19 cellular contexts compared by ENCODE assay signal in the genomic region with DNA sequence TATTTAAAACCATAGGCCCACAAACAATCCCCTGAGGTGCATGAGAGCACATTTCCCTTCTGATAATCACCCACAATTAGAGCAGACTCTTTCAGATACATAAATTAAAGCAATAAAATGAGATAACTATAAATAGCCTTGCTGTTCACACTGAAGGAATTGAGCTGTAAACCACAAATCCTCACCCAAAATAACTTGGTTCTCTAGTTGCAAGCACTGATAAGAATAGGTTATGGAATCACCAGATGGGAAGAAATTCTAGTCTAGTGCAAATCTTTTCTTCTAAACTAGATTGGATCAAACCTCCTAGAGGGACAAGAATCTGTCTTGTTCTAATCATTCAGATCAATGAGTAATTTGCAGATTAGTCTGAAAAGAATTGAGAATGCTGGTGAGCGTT.
DNase-seq lines count a peak whose midpoint lies in the region; TF ChIP-seq lines count a peak whose summit lies in the region.
"Had no signal": no experiment of that assay in that cellular context is flagged by ENCODE, and none has a peak within 500 bp of the region (broad histone marks: within the 10 kb centered on the region; RNA-seq: fewer than 3 reads in every experiment).

No MANE protein-coding gene starts in this region.

- no peak for DNase-seq in activated T-cell treated with anti-CD3 and anti-CD28 coated beads, Interleukin-2, amount 50 U/mL, for 24 hours
- no peak for DNase-seq in activated T-cell treated with anti-CD3 and anti-CD28 coated beads, Interleukin-2, amount 50 U/mL, for 48 hours
- DNase-seq in LHCN-M2 (ENCODE audit: low read depth) = peak; percentile 31
- DNase-seq in astrocyte of the hippocampus (ENCODE audit: low read depth, low spot score) = peak; percentile 46
- DNase-seq in retinal pigment epithelial cell (ENCODE audit: low read depth) = peak; percentile 39
- no peak for DNase-seq in COR-L47 (lab: John Stamatoyannopoulos, UW)
- no peak for DNase-seq in tibial nerve (ENCODE audit: low spot score in 2 of 2)
- DNase-seq in SK-N-SH = no peak
- DNase-seq: 8988T, EL, H7, Kasumi-1, NCI-H1105 treated with DMSO at 0.1 percent for 48 hours, NCI-H187, NCI-H446, NCI-H748 treated with DMSO at 0.1 percent for 48 hours, OCI-M1 had no signal

- TF ChIP-seq POLR2A in tibial nerve (IDR thresholded peaks at IDR 0.05) = no peak

- no peak overlapping the region for H2AFZ ChIP-seq in SK-N-SH (ENCODE audit: low read depth)

- H3K27me3 ChIP-seq in tibial nerve (no peaks in the 10 kb centered on the region), SK-N-SH (ENCODE audit: insufficient read depth) (no peaks in the 10 kb centered on the region)

- H3K4me1 ChIP-seq in tibial nerve (no peaks in the 10 kb centered on the region), SK-N-SH (ENCODE audit: control insufficient read depth in 1 of 2, insufficient read depth in 2 of 2, low read depth in 1 of 2, low read length in 1 of 2) (peaks cover 0 to 8% of the 10 kb centered on the region in 2 experiments; a peak in 1 of 4 replicates)

- no peaks in the 10 kb centered on the region for H3K27me3 Mint-ChIP-seq in activated T-cell treated with anti-CD3 and anti-CD28 coated beads, Interleukin-2, amount 50 U/mL, for 24 hours

- TF ChIP-seq CTCF in retinal pigment epithelial cell (conservative IDR thresholded peaks at IDR 0.05; ENCODE audit: low read depth, low read length) (no peak), tibial nerve (IDR thresholded peaks at IDR 0.05) (no peak), SK-N-SH (IDR thresholded peaks at IDR 0.05) (no peak)

- no peaks in the 10 kb centered on the region for H3K9me3 ChIP-seq in tibial nerve
- no peaks in the 10 kb centered on the region for H3K9me3 ChIP-seq in SK-N-SH
- H3K9me3 ChIP-seq: SJSA1 had no signal

- no peak overlapping the region for H3K9ac ChIP-seq in SK-N-SH

- TF ChIP-seq EP300 in tibial nerve (IDR thresholded peaks at IDR 0.05) (no peak), SK-N-SH (IDR thresholded peaks at IDR 0.05; ENCODE audit: borderline replicate concordance in 1 of 2, low read depth in 1 of 2, low read length in 1 of 2) (no peak)

- H4K20me1 ChIP-seq in SK-N-SH (ENCODE audit: insufficient read depth) = no peaks in the 10 kb centered on the region

- H3K79me2 ChIP-seq in SK-N-SH (ENCODE audit: insufficient read depth) = no peaks in the 10 kb centered on the region

- no peaks in the 10 kb centered on the region for H3K36me3 ChIP-seq in tibial nerve
- no peaks in the 10 kb centered on the region for H3K36me3 ChIP-seq in SK-N-SH (replicated peaks in 1 of 2; ENCODE audit: control insufficient read depth in 1 of 2, insufficient read depth in 2 of 2, low read length in 1 of 2)
- H3K36me3 ChIP-seq: SJSA1 had no signal

- no peak overlapping the region for H3K4me3 Mint-ChIP-seq in activated T-cell treated with anti-CD3 and anti-CD28 coated beads, Interleukin-2, amount 50 U/mL, for 24 hours
- H3K4me3 Mint-ChIP-seq: CD14-positive monocyte had no signal

- H3K4me3 ChIP-seq in retinal pigment epithelial cell (ENCODE audit: low read length) (no peak overlapping the region), tibial nerve (no peak overlapping the region), SK-N-SH (ENCODE audit: low read depth in 2 of 2, low read length in 1 of 2) (no peak overlapping the region)
- H3K4me3 ChIP-seq: SJSA1 had no signal

- CTCF ChIA-PET in SK-N-SH (lab: Yijun Ruan, JAX) = interaction anchor here (0.6 kb wide), 1 partner anchor 158 kb away, joined by 3 read pairs; no protein-coding TSS in a partner anchor

- POLR2A ChIA-PET in SK-N-SH (lab: Yijun Ruan, JAX) = no interaction called here

- H3K4me1 Mint-ChIP-seq in activated T-cell treated with anti-CD3 and anti-CD28 coated beads, Interleukin-2, amount 50 U/mL, for 24 hours (ENCODE audit: low read depth) = peaks cover 56% of the 10 kb centered on the region
- H3K4me1 Mint-ChIP-seq: CD14-positive monocyte had no signal

- WGBS in tibial nerve, 2 donors = 92 to 100% methylated on average over 1 of the region's 1 CpG
- 91% methylated on average over 1 of the region's 1 CpG for WGBS in SK-N-SH (ENCODE audit: low lambda C conversion rate)

- H3F3A ChIP-seq in SK-N-SH (replicated peaks; ENCODE audit: insufficient read depth) = no peaks in the 10 kb centered on the region

- H3K9me3 Mint-ChIP-seq in activated T-cell treated with anti-CD3 and anti-CD28 coated beads, Interleukin-2, amount 50 U/mL, for 24 hours = peaks cover 7% of the 10 kb centered on the region

- H3K27ac Mint-ChIP-seq in activated T-cell treated with anti-CD3 and anti-CD28 coated beads, Interleukin-2, amount 50 U/mL, for 24 hours = peak overlapping the region; percentile 83
- H3K27ac Mint-ChIP-seq: CD14-positive monocyte had no signal

- H3K36me3 Mint-ChIP-seq in activated T-cell treated with anti-CD3 and anti-CD28 coated beads, Interleukin-2, amount 50 U/mL, for 24 hours (ENCODE audit: low read depth) = peaks cover under 1% of the 10 kb centered on the region
- H3K36me3 Mint-ChIP-seq: CD14-positive monocyte had no signal

- no peaks in the 10 kb centered on the region for H3K9me2 ChIP-seq in SK-N-SH

- H3K4me2 ChIP-seq in SK-N-SH = no peak overlapping the region

- TF ChIP-seq RAD21 in SK-N-SH (IDR thresholded peaks at IDR 0.05; ENCODE audit: low read length) = no peak

- H3K27ac ChIP-seq in tibial nerve = no peak overlapping the region
- no peak overlapping the region for H3K27ac ChIP-seq in SK-N-SH (ENCODE audit: low read depth in 2 of 2, low read length in 1 of 2)
- H3K27ac ChIP-seq: SJSA1 had no signal

TF ChIP-seq in SK-N-SH, 30 proteins besides CTCF, POLR2A, EP300 and RAD21 (continues in another document):
- TF ChIP-seq GABPA (IDR thresholded peaks at IDR 0.05; ENCODE audit: low read depth) = no peak
- no peak for TF ChIP-seq FOSL2 (IDR thresholded peaks at IDR 0.05; ENCODE audit: borderline replicate concordance, low read depth)
- TF ChIP-seq, protein P1, sequence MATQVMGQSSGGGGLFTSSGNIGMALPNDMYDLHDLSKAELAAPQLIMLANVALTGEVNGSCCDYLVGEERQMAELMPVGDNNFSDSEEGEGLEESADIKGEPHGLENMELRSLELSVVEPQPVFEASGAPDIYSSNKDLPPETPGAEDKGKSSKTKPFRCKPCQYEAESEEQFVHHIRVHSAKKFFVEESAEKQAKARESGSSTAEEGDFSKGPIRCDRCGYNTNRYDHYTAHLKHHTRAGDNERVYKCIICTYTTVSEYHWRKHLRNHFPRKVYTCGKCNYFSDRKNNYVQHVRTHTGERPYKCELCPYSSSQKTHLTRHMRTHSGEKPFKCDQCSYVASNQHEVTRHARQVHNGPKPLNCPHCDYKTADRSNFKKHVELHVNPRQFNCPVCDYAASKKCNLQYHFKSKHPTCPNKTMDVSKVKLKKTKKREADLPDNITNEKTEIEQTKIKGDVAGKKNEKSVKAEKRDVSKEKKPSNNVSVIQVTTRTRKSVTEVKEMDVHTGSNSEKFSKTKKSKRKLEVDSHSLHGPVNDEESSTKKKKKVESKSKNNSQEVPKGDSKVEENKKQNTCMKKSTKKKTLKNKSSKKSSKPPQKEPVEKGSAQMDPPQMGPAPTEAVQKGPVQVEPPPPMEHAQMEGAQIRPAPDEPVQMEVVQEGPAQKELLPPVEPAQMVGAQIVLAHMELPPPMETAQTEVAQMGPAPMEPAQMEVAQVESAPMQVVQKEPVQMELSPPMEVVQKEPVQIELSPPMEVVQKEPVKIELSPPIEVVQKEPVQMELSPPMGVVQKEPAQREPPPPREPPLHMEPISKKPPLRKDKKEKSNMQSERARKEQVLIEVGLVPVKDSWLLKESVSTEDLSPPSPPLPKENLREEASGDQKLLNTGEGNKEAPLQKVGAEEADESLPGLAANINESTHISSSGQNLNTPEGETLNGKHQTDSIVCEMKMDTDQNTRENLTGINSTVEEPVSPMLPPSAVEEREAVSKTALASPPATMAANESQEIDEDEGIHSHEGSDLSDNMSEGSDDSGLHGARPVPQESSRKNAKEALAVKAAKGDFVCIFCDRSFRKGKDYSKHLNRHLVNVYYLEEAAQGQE (IDR thresholded peaks at IDR 0.05; ENCODE audit: low read depth, low read length) = no peak
- TF ChIP-seq MXI1 (IDR thresholded peaks at IDR 0.05; ENCODE audit: low read depth, low read length) = no peak
- TF ChIP-seq PBX3 (IDR thresholded peaks at IDR 0.05) = no peak
- TF ChIP-seq FOXJ3 (CRISPR knock-in tag; IDR thresholded peaks at IDR 0.05) = no peak
- TF ChIP-seq ZBTB33 (IDR thresholded peaks at IDR 0.05; ENCODE audit: borderline replicate concordance, low read depth) = no peak
- no peak for TF ChIP-seq TEAD4 (IDR thresholded peaks at IDR 0.05; ENCODE audit: borderline replicate concordance, insufficient read depth)
- TF ChIP-seq RXRA (IDR thresholded peaks at IDR 0.05; ENCODE audit: borderline replicate concordance, low read depth) = no peak
- TF ChIP-seq NFIC (IDR thresholded peaks at IDR 0.05; ENCODE audit: borderline replicate concordance) = no peak

Comparison
In these comparisons a context has a peak if more than half of its experiments do, and no peak if none do; other contexts are left out.
1. DNase-seq: peak in LHCN-M2 (single experiment), astrocyte of the hippocampus (single experiment) and retinal pigment epithelial cell (single experiment); none in activated T-cell treated with anti-CD3 and anti-CD28 coated beads, Interleukin-2, amount 50 U/mL, for 24 hours (single experiment), activated T-cell treated with anti-CD3 and anti-CD28 coated beads, Interleukin-2, amount 50 U/mL, for 48 hours (0 of 2), COR-L47 (single experiment), tibial nerve (0 of 2) and SK-N-SH (single experiment).